ENCODE assay signal across 20 cellular contexts in the genomic region with DNA sequence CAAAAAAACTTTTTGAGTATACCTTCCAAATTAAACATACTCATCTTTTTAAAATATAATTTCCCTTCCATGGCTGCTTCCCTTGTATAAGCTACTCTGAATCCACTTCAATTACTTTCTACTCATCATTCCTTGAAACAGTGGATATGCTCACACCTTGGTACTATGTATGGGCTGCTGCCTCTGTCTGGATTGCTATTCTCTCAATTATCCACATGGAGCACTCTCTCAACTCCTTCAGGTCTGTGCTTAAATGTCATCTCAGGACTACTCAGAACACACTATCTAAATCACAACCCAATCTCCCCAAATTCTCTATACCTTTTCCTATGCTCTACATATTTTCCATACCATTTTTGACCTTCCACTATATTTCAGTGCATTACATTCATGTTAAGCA.
DNase-seq lines count a peak whose midpoint lies in the region; ATAC-seq and TF ChIP-seq lines count a peak whose summit lies in the region.
"Had no signal": no experiment of that assay in that cellular context is flagged by ENCODE, and none has a peak within 500 bp of the region (broad histone marks: within the 10 kb centered on the region; RNA-seq: fewer than 3 reads in every experiment).

No MANE protein-coding gene starts in this region.

- H3K9me3 ChIP-seq in endodermal cell (ENCODE audit: control insufficient read depth, low read length) (no peaks in the 10 kb centered on the region), esophagus squamous epithelium (no peaks in the 10 kb centered on the region)
- H3K9me3 ChIP-seq: BE2C, MG63, SK-N-SH had no signal

- no peak overlapping the region for H3K27ac ChIP-seq in endodermal cell (ENCODE audit: low read depth, low read length)
- H3K27ac ChIP-seq in esophagus squamous epithelium = no peak overlapping the region

- H3K4me1 ChIP-seq in endodermal cell (ENCODE audit: control insufficient read depth, insufficient read depth, low read length) = no peaks in the 10 kb centered on the region
- H3K4me1 ChIP-seq in esophagus squamous epithelium = no peaks in the 10 kb centered on the region
- H3K4me1 ChIP-seq: BE2C had no signal

- intact Hi-C loops in esophagus squamous epithelium (cut with DNase I) = no loop called here

- TF ChIP-seq POLR2A in esophagus squamous epithelium (IDR thresholded peaks at IDR 0.05) = no peak

- ATAC-seq in HG03039 (IDR thresholded peaks at IDR 0.05; ENCODE audit: unreplicated experiment) = no peak
- ATAC-seq: K562 had no signal

- no peaks in the 10 kb centered on the region for H3K36me3 ChIP-seq in endodermal cell (ENCODE audit: control insufficient read depth, insufficient read depth, low read length)
- no peaks in the 10 kb centered on the region for H3K36me3 ChIP-seq in esophagus squamous epithelium
- H3K36me3 ChIP-seq: BE2C, MG63 had no signal

- TF ChIP-seq CTCF in LNCaP clone FGC (IDR thresholded peaks at IDR 0.05; ENCODE audit: control insufficient read depth, extremely low read depth, insufficient read depth) (peak; percentile 7; the same call in 1 of the 2 replicates), endodermal cell (conservative IDR thresholded peaks at IDR 0.05) (peak; percentile 35), mesothelial cell of epicardium (IDR thresholded peaks at IDR 0.05; ENCODE audit: unreplicated experiment) (no peak), esophagus squamous epithelium (IDR thresholded peaks at IDR 0.05) (no peak)

- H3K4me1 Mint-ChIP-seq in endodermal cell = peaks cover 2% of the 10 kb centered on the region
- peaks cover 63% of the 10 kb centered on the region for H3K4me1 Mint-ChIP-seq in mesothelial cell of epicardium

- DNase-seq in DMS 273 (lab: John Stamatoyannopoulos, UW; ENCODE audit: unreplicated experiment) (peak; percentile 1), DMS 273 treated with DMSO at 0.1 percent for 48 hours (lab: John Stamatoyannopoulos, UW) (no peak), LNCaP clone FGC (ENCODE audit: low read depth) (no peak), endodermal cell (no peak), mesothelial cell of epicardium (ENCODE audit: low spot score in 2 of 2, unreplicated experiment in 2 of 2) (no peak), retina (no peak), esophagus squamous epithelium (lab: John Stamatoyannopoulos, UW) (no peak)
- DNase-seq: 8988T, ACHN, BE2C, DMS53, Kasumi-1, MG63, NCI-H2029, NCI-H345, NCI-H510A treated with DMSO at 0.1 percent for 48 hours, SK-N-SH, SW 1271 had no signal

- H3K9ac ChIP-seq in endodermal cell (ENCODE audit: extremely low read depth, low read length, poor library complexity, severe bottlenecking) = no peak overlapping the region
- H3K9ac ChIP-seq: SK-N-SH had no signal

- no peaks in the 10 kb centered on the region for H3K27me3 ChIP-seq in endodermal cell (ENCODE audit: control insufficient read depth, insufficient read depth, low read length, poor library complexity, severe bottlenecking)
- no peaks in the 10 kb centered on the region for H3K27me3 ChIP-seq in esophagus squamous epithelium
- H3K27me3 ChIP-seq: BE2C, MG63 had no signal

- H3K27ac Mint-ChIP-seq in endodermal cell (no peak overlapping the region), mesothelial cell of epicardium (peak overlapping the region; percentile 19)

- H3K9me3 Mint-ChIP-seq in endodermal cell (no peaks in the 10 kb centered on the region), mesothelial cell of epicardium (no peaks in the 10 kb centered on the region)

- H3K4me3 Mint-ChIP-seq in endodermal cell = no peak overlapping the region
- H3K4me3 Mint-ChIP-seq in mesothelial cell of epicardium = no peak overlapping the region

- H3K27me3 Mint-ChIP-seq in endodermal cell (ENCODE audit: insufficient read depth) = no peaks in the 10 kb centered on the region
- no peaks in the 10 kb centered on the region for H3K27me3 Mint-ChIP-seq in mesothelial cell of epicardium (ENCODE audit: low read depth)

- H3K36me3 Mint-ChIP-seq in endodermal cell (ENCODE audit: low read depth) (no peaks in the 10 kb centered on the region), mesothelial cell of epicardium (no peaks in the 10 kb centered on the region)

- H3K4me3 ChIP-seq in LNCaP clone FGC (ENCODE audit: low read depth, low read length) (no peak overlapping the region), endodermal cell (ENCODE audit: low read length) (no peak overlapping the region), esophagus squamous epithelium (no peak overlapping the region)
- H3K4me3 ChIP-seq: K562, MG63 had no signal

Comparison
In these comparisons a context has a peak if more than half of its experiments do, and no peak if none do; other contexts are left out.
1. CTCF ChIP-seq: peak in LNCaP clone FGC (single experiment) and endodermal cell (single experiment); none in mesothelial cell of epicardium (single experiment) and esophagus squamous epithelium (0 of 6).